28 cellular contexts compared by ENCODE assay signal in the genomic region with DNA sequence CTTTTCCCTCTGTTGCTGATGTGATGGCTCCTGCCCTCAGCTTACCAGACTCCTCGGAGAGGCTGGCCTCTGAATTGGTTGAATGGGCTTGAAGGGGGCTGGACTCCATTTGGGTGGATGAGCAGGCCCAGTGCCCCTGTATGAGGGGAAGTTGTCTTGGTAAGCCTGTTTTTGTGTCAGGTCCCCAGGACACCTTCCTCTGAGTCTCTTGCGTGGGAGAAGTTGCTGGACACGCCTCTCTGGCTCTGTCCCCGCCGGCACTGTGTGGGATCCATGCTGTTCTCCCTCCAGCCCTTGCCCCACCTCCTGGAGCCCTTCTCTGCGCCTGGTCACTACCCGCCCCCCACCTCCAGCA.
"Had no signal": no experiment of that assay in that cellular context is flagged by ENCODE, and none has a peak within 500 bp of the region (broad histone marks: within the 10 kb centered on the region; RNA-seq: fewer than 3 reads in every experiment).

No MANE protein-coding gene starts in this region.

- H3K9ac ChIP-seq: neural progenitor cell, parathyroid adenoma had no signal

- FAIRE-seq: islet of Langerhans, kidney, small intestine had no signal

- DNase-seq: immature natural killer cell; kidney; left colon; lower lobe of right lung; naive B cell; natural killer cell; nephron progenitor cell; occipital lobe; right lobe of liver; small intestine; stimulated activated CD4-positive, alpha-beta T cell treated with anti-CD3 and anti-CD28 coated beads, Interleukin-1b, Interleukin-23, amount 100 ng/mL, for 48 hours; stimulated activated CD4-positive, alpha-beta T cell treated with anti-CD3 and anti-CD28 coated beads, Interleukin-2, amount 100 ng/mL, for 48 hours; stimulated activated CD4-positive, alpha-beta T cell treated with anti-CD3 and anti-CD28 coated beads, Interleukin-4, amount 100 ng/mL, for 4 hours; stimulated activated CD8-positive, alpha-beta memory T cell treated with anti-CD3 and anti-CD28 coated beads, Interleukin-4, amount 100 ng/mL, for 48 hours; stimulated activated naive CD4-positive, alpha-beta T cell treated with Interleukin-2 at 50 U/mL for 16 hours; stimulated activated naive CD8-positive, alpha-beta T cell treated with anti-CD3 and anti-CD28 coated beads, Interleukin-15, amount 100 ng/mL, for 72 hours had no signal

- H3K36me3 ChIP-seq: left lung, lower lobe of right lung, neutrophil, right atrium auricular region, right lobe of liver, vagina had no signal

- H3K36me3 Mint-ChIP-seq: immature natural killer cell; naive B cell; natural killer cell; stimulated activated memory B cell treated with anti-CD40 and anti-IgM and Interleukin-4, amounts not matched to agents 10 μg/mL and 1 μg/mL and 100 μg/mL, for 72 hours had no signal

- H2AFZ ChIP-seq: neural progenitor cell, parathyroid adenoma had no signal

- H3K4me3 Mint-ChIP-seq: immature natural killer cell; mesothelial cell of epicardium; naive B cell; natural killer cell; nephron progenitor cell; neural progenitor cell; stimulated activated memory B cell treated with anti-CD40 and anti-IgM and Interleukin-4, amounts not matched to agents 10 μg/mL and 1 μg/mL and 100 μg/mL, for 72 hours; stimulated activated naive CD8-positive, alpha-beta T cell treated with anti-CD3 and anti-CD28 coated beads, Interleukin-15, amount 100 ng/mL, for 72 hours; type B pancreatic cell had no signal

- H3K27me3 ChIP-seq: left lung, neural progenitor cell, neutrophil, right atrium auricular region, right lobe of liver, tibial nerve, vagina had no signal

- H3K4me2 ChIP-seq: neural progenitor cell had no signal

- H3K79me2 ChIP-seq: parathyroid adenoma had no signal

- H3K27me3 Mint-ChIP-seq: progenitor cell of endocrine pancreas; stimulated activated naive CD8-positive, alpha-beta T cell treated with anti-CD3 and anti-CD28 coated beads, Interleukin-15, amount 100 ng/mL, for 72 hours; type B pancreatic cell had no signal

- ATAC-seq: left colon; natural killer cell; stimulated activated memory B cell treated with anti-CD40 and anti-IgM and Interleukin-4, amounts not matched to agents 10 μg/mL and 1 μg/mL and 100 μg/mL, for 72 hours; stimulated activated naive CD8-positive, alpha-beta T cell treated with anti-CD3 and anti-CD28 coated beads, Interleukin-15, amount 100 ng/mL, for 72 hours had no signal

- H3K4me1 Mint-ChIP-seq: immature natural killer cell; naive B cell; natural killer cell; nephron progenitor cell; neural progenitor cell; stimulated activated memory B cell treated with anti-CD40 and anti-IgM and Interleukin-4, amounts not matched to agents 10 μg/mL and 1 μg/mL and 100 μg/mL, for 72 hours; stimulated activated naive CD8-positive, alpha-beta T cell treated with anti-CD3 and anti-CD28 coated beads, Interleukin-15, amount 100 ng/mL, for 72 hours had no signal

- H3K27ac Mint-ChIP-seq: immature natural killer cell; mesothelial cell of epicardium; naive B cell; natural killer cell; nephron progenitor cell; neural progenitor cell; progenitor cell of endocrine pancreas; stimulated activated memory B cell treated with anti-CD40 and anti-IgM and Interleukin-4, amounts not matched to agents 10 μg/mL and 1 μg/mL and 100 μg/mL, for 72 hours; stimulated activated naive CD8-positive, alpha-beta T cell treated with anti-CD3 and anti-CD28 coated beads, Interleukin-15, amount 100 ng/mL, for 72 hours; type B pancreatic cell had no signal

- H3K4me3 ChIP-seq: left lung, lower lobe of right lung, neural progenitor cell, right atrium auricular region, right lobe of liver, tibial nerve, vagina had no signal

- H3K27ac ChIP-seq: left lung, lower lobe of right lung, neural progenitor cell, neutrophil, parathyroid adenoma, right atrium auricular region, right lobe of liver, vagina had no signal

- H3K4me1 ChIP-seq: left lung, lower lobe of right lung, neural progenitor cell, parathyroid adenoma, right atrium auricular region, right lobe of liver, vagina had no signal

- H3K9me3 ChIP-seq: left lung, lower lobe of right lung, neutrophil, right atrium auricular region, right lobe of liver, tibial nerve, vagina had no signal

- H3K9me3 Mint-ChIP-seq: immature natural killer cell; mesothelial cell of epicardium; naive B cell; natural killer cell; stimulated activated memory B cell treated with anti-CD40 and anti-IgM and Interleukin-4, amounts not matched to agents 10 μg/mL and 1 μg/mL and 100 μg/mL, for 72 hours; stimulated activated naive CD8-positive, alpha-beta T cell treated with anti-CD3 and anti-CD28 coated beads, Interleukin-15, amount 100 ng/mL, for 72 hours; type B pancreatic cell had no signal
